7 cellular contexts compared by ENCODE assay signal in the genomic region with DNA sequence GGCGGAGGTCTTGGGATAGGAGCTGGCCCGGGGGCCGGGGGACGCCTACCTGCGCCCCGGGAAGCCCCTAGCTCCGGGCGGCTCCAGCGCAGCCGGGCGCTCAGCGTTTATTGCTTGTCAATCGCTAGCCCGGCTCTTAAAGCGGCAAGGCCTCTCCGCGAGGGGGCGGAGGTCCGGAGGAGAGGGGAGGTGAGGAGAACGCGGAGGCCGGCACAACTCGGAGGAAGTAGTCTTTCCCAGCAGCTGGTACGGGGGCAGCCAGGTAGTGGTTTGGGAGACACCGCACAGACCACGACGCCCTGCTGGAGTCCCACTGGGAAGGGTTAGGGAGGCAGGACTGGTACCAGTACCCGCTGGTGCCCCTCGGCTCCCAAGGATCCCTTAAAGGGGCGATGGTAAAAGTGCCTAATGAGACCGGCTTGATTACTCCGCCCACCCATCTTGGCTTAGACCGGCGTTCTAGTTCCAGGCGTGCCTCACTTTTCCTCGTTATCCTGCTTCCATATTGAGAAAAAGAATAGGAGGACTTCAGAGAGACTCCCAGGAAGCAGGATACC. TPM values are rescaled to one million over a fixed set of nuclear protein-coding genes. Genes with fewer than 3 reads are reported as not detected.
DNase-seq lines count a peak whose midpoint lies in the region; ATAC-seq, FAIRE-seq and TF ChIP-seq lines count a peak whose summit lies in the region.

A gene with protein sequence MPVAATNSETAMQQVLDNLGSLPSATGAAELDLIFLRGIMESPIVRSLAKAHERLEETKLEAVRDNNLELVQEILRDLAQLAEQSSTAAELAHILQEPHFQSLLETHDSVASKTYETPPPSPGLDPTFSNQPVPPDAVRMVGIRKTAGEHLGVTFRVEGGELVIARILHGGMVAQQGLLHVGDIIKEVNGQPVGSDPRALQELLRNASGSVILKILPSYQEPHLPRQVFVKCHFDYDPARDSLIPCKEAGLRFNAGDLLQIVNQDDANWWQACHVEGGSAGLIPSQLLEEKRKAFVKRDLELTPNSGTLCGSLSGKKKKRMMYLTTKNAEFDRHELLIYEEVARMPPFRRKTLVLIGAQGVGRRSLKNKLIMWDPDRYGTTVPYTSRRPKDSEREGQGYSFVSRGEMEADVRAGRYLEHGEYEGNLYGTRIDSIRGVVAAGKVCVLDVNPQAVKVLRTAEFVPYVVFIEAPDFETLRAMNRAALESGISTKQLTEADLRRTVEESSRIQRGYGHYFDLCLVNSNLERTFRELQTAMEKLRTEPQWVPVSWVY (minus strand): TSS at position 112 of the 557 bp plus-strand sequence. CDS start 3,076 bp downstream, outside the sequence.

- peak; percentile 65 to 76 for ATAC-seq in activated T-cell treated with anti-CD3 and anti-CD28 coated beads, Interleukin-2, amount 50 U/mL, for 4 hours
- ATAC-seq in stimulated activated effector memory CD8-positive, alpha-beta T cell treated with anti-CD3 and anti-CD28 coated beads, Interleukin-12 subunit alpha, Interleukin-12 subunit beta, amount 100 ng/mL, for 72 hours = peak; percentile 74
- ATAC-seq in GM21423 (IDR thresholded peaks at IDR 0.05; ENCODE audit: unreplicated experiment) = no peak

- peak within 1 kb of the TSS; percentile 36 for H3K4me3 ChIP-seq in epithelial cell of esophagus (ENCODE audit: low read length)

- H3K4me3 Mint-ChIP-seq in activated T-cell treated with anti-CD3 and anti-CD28 coated beads, Interleukin-2, amount 50 U/mL, for 4 hours = peak within 1 kb of the TSS; percentile 77
- peak within 1 kb of the TSS; percentile 76 for H3K4me3 Mint-ChIP-seq in stimulated activated effector memory CD8-positive, alpha-beta T cell treated with anti-CD3 and anti-CD28 coated beads, Interleukin-12 subunit alpha, Interleukin-12 subunit beta, amount 100 ng/mL, for 72 hours

- no peak for TF ChIP-seq POLR2A in H54 (IDR thresholded peaks at IDR 0.05; ENCODE audit: low read depth, low read length)

- TF ChIP-seq CTCF in epithelial cell of esophagus (IDR thresholded peaks at IDR 0.05; ENCODE audit: insufficient read depth, low read depth, low read length, missing control alignments) = peak; percentile 18

- no peaks in the 10 kb centered on the region for H3K9me3 Mint-ChIP-seq in activated T-cell treated with anti-CD3 and anti-CD28 coated beads, Interleukin-2, amount 50 U/mL, for 4 hours
- no peaks in the 10 kb centered on the region for H3K9me3 Mint-ChIP-seq in stimulated activated effector memory CD8-positive, alpha-beta T cell treated with anti-CD3 and anti-CD28 coated beads, Interleukin-12 subunit alpha, Interleukin-12 subunit beta, amount 100 ng/mL, for 72 hours

- H3K36me3 Mint-ChIP-seq in activated T-cell treated with anti-CD3 and anti-CD28 coated beads, Interleukin-2, amount 50 U/mL, for 4 hours (ENCODE audit: insufficient read depth) = no peaks in the 10 kb centered on the region
- no peaks in the 10 kb centered on the region for H3K36me3 Mint-ChIP-seq in stimulated activated effector memory CD8-positive, alpha-beta T cell treated with anti-CD3 and anti-CD28 coated beads, Interleukin-12 subunit alpha, Interleukin-12 subunit beta, amount 100 ng/mL, for 72 hours

- H3K27me3 Mint-ChIP-seq in activated T-cell treated with anti-CD3 and anti-CD28 coated beads, Interleukin-2, amount 50 U/mL, for 4 hours (ENCODE audit: low read depth) = peaks cover 27% of the 10 kb centered on the region

- H3K27ac Mint-ChIP-seq in stimulated activated effector memory CD8-positive, alpha-beta T cell treated with anti-CD3 and anti-CD28 coated beads, Interleukin-12 subunit alpha, Interleukin-12 subunit beta, amount 100 ng/mL, for 72 hours = peak within 1 kb of the TSS; percentile 83

- DNase-seq in H54 (ENCODE audit: insufficient read length, low spot score) (peak; percentile 65), NCI-H82 (lab: John Stamatoyannopoulos, UW) (peak; percentile 93), epithelial cell of esophagus (ENCODE audit: low read depth) (peak; percentile 51), midbrain (lab: John Stamatoyannopoulos, UW) (peak; percentile 83)
- DNase-seq in activated T-cell treated with anti-CD3 and anti-CD28 coated beads, Interleukin-2, amount 50 U/mL, for 4 hours = peak; percentile 47
- DNase-seq in stimulated activated effector memory CD8-positive, alpha-beta T cell treated with anti-CD3 and anti-CD28 coated beads, Interleukin-12 subunit alpha, Interleukin-12 subunit beta, amount 100 ng/mL, for 72 hours (ENCODE audit: low spot score in 2 of 2) = peak; percentile 37 to 78

- FAIRE-seq in H54 (lab: Jason Lieb, UNC) = no peak

- peaks cover 11% of the 10 kb centered on the region for H3K4me1 Mint-ChIP-seq in activated T-cell treated with anti-CD3 and anti-CD28 coated beads, Interleukin-2, amount 50 U/mL, for 4 hours (ENCODE audit: low read depth)
- peaks cover 13% of the 10 kb centered on the region for H3K4me1 Mint-ChIP-seq in stimulated activated effector memory CD8-positive, alpha-beta T cell treated with anti-CD3 and anti-CD28 coated beads, Interleukin-12 subunit alpha, Interleukin-12 subunit beta, amount 100 ng/mL, for 72 hours

RNA-seq across cellular contexts. Expression of the gene that starts here (rescaled TPM):
- total RNA-seq in activated T-cell treated with anti-CD3 and anti-CD28 coated beads, Interleukin-2, amount 50 U/mL, for 4 hours = under 1 TPM; 0.21 to 0.91 (median 0.54) TPM

Comparison
In these comparisons a context has a peak if more than half of its experiments do, and no peak if none do; other contexts are left out.
1. Peak in DNase-seq and ATAC-seq in activated T-cell treated with anti-CD3 and anti-CD28 coated beads, Interleukin-2, amount 50 U/mL, for 4 hours; RNA of the gene not detected or under 1 TPM.